In the genomic region with DNA sequence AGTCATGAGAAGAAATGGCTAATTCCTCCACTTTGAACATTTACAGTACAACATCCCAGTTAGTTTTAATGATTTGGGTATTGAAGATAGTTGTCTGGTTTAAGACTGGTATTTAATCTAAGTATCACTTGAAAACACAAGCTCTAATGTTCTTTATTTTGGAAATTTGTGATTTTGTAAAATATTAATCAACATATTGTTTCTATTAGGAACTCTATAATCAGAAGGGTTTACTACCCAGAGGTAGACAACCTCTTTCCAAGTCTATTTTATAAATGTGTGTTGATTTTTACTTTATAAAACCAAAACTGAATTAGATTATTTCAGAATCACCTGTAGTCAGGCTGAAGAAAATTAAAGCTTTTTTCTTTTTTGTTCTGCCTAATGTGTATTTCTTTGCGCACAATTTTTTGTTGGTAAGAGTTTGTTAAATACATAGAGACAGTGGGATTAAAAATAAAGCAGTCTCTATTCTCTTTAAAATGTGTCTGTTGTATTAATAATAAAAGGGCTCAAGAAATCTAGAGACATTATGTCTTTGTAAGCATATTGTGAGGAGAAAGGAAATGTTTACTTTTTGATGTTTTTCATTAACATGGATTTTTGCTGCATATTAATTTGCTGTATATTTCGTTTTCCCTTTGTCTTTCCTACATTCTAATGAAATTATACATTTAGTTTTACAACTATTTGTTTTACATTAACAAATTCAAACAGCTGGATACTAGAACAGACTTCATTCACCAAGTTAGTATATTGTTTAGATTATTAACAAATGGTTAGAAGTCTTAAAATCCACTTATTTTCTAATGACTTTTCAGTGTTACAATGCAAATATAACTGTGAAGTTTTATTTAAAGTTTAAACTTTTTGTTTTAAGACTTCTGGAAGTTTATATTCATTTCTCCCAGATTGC, we compare ENCODE assay signal across 15 cellular contexts. TPM values are rescaled to one million over a fixed set of nuclear protein-coding genes. Genes with fewer than 3 reads are reported as not detected.
DNase-seq lines count a peak whose midpoint lies in the region; ATAC-seq and TF ChIP-seq lines count a peak whose summit lies in the region.
"Had no signal": no experiment of that assay in that cellular context is flagged by ENCODE, and none has a peak within 500 bp of the region (broad histone marks: within the 10 kb centered on the region; RNA-seq: fewer than 3 reads in every experiment).

No MANE protein-coding gene starts in this region.

- H3F3A ChIP-seq in SK-N-SH (replicated peaks; ENCODE audit: insufficient read depth): peaks cover 44% of the 10 kb centered on the region
- H3F3A ChIP-seq in neural cell (ENCODE audit: insufficient read depth, low read length, poor library complexity, severe bottlenecking): no peaks in the 10 kb centered on the region

- H4K20me1 ChIP-seq in SK-N-SH (ENCODE audit: insufficient read depth) (peaks cover 11% of the 10 kb centered on the region), neural cell (ENCODE audit: insufficient read depth) (peaks cover 3% of the 10 kb centered on the region)

- H3K9me2 ChIP-seq in SK-N-SH (no peaks in the 10 kb centered on the region), neural cell (ENCODE audit: insufficient read depth, low read length) (no peaks in the 10 kb centered on the region)

- 86% methylated on average over 2 of the region's 2 CpGs for WGBS in SK-N-SH (ENCODE audit: low lambda C conversion rate)

- H2AFZ ChIP-seq in SK-N-SH (ENCODE audit: low read depth) (no peak overlapping the region), neural cell (ENCODE audit: low read depth, low read length) (no peak overlapping the region)
- H2AFZ ChIP-seq: hepatocyte had no signal

- peak overlapping the region; percentile 29; the same call in 1 of the 2 replicates for H3K9ac ChIP-seq in SK-N-SH
- no peak overlapping the region for H3K9ac ChIP-seq in neural cell (ENCODE audit: low read length)

- H3K4me2 ChIP-seq in SK-N-SH (peak overlapping the region; percentile 97), neural cell (ENCODE audit: low read length) (no peak overlapping the region)

- H3K4me3 ChIP-seq in SK-N-SH (ENCODE audit: low read depth in 2 of 2, low read length in 1 of 2) (peak overlapping the region in 1 of 2 experiments; percentile 78; a peak in 2 of 4 replicates), MG63 (peak overlapping the region; percentile 69), neural cell (ENCODE audit: low read length) (no peak overlapping the region)
- H3K4me3 ChIP-seq: mucosa of descending colon had no signal

- H3K9me3 ChIP-seq in SK-N-SH (no peaks in the 10 kb centered on the region), MG63 (no peaks in the 10 kb centered on the region), neural cell (ENCODE audit: low read length) (no peaks in the 10 kb centered on the region)
- H3K9me3 ChIP-seq: mucosa of descending colon, spleen had no signal

- CTCF ChIA-PET in SK-N-SH (lab: Yijun Ruan, JAX): interaction anchor here (0.8 to 2.7 kb wide), 6 partner anchors 10 to 141 kb away, joined by 3 to 13 read pairs (median 4); a partner anchor contains a TSS

- DNase-seq in SK-N-SH (no peak), MG63 (no peak), astrocyte of the hippocampus (ENCODE audit: low read depth, low spot score) (peak; percentile 5), OCI-M2 (lab: John Stamatoyannopoulos, UW; ENCODE audit: unreplicated experiment) (no peak), NCI-H82 (lab: John Stamatoyannopoulos, UW) (no peak)
- DNase-seq: activated gamma-delta T cell treated with Interleukin-2 at 50 U/mL for 16 hours, DMS79 treated with DMSO at 0.1 percent for 48 hours, NCI-H1694 treated with DMSO at 0.1 percent for 48 hours, spleen had no signal

- H3K79me2 ChIP-seq in SK-N-SH (ENCODE audit: insufficient read depth): peaks cover 62% of the 10 kb centered on the region
- no peaks in the 10 kb centered on the region for H3K79me2 ChIP-seq in neural cell (replicated peaks; ENCODE audit: insufficient read depth, low read length)

- no peak for ATAC-seq in SK-N-SH treated with all-trans-retinoic acid at 6 μM for 48 hours
- ATAC-seq in GM18870 (IDR thresholded peaks at IDR 0.05; ENCODE audit: unreplicated experiment): no peak
- ATAC-seq: mucosa of descending colon had no signal

- H3K27ac ChIP-seq in SK-N-SH (ENCODE audit: low read depth in 2 of 2, low read length in 1 of 2) (peak overlapping the region in 1 of 2 experiments; percentile 77; a peak in 2 of 4 replicates), neural cell (ENCODE audit: low read length) (no peak overlapping the region)
- H3K27ac ChIP-seq: 22Rv1, hepatocyte had no signal

- peaks cover 7 to 33% of the 10 kb centered on the region in 2 experiments; a peak in 3 of 4 replicates for H3K4me1 ChIP-seq in SK-N-SH (ENCODE audit: control insufficient read depth in 1 of 2, insufficient read depth in 2 of 2, low read depth in 1 of 2, low read length in 1 of 2)

- H3K27me3 ChIP-seq in SK-N-SH (ENCODE audit: insufficient read depth): no peaks in the 10 kb centered on the region
- H3K27me3 ChIP-seq in MG63: no peaks in the 10 kb centered on the region
- peaks cover 77% of the 10 kb centered on the region for H3K27me3 ChIP-seq in neural cell (ENCODE audit: insufficient read depth, low read depth, low read length)

- peaks cover 0 to 4% of the 10 kb centered on the region in 2 experiments for H3K36me3 ChIP-seq in SK-N-SH (replicated peaks in 1 of 2; ENCODE audit: control insufficient read depth in 1 of 2, insufficient read depth in 2 of 2, low read length in 1 of 2)
- no peaks in the 10 kb centered on the region for H3K36me3 ChIP-seq in MG63
- H3K36me3 ChIP-seq in neural cell (ENCODE audit: insufficient read depth, low read length): no peaks in the 10 kb centered on the region
- H3K36me3 ChIP-seq: spleen had no signal

- TF ChIP-seq CTCF in SK-N-SH (IDR thresholded peaks at IDR 0.05) (no peak), neural cell (IDR thresholded peaks at IDR 0.05; ENCODE audit: poor library complexity, severe bottlenecking) (no peak)

- POLR2A ChIA-PET in SK-N-SH (lab: Yijun Ruan, JAX): no interaction called here

- TF ChIP-seq EP300 in SK-N-SH (IDR thresholded peaks at IDR 0.05; ENCODE audit: borderline replicate concordance in 1 of 2, low read depth in 1 of 2, low read length in 1 of 2) (no peak), neural cell (conservative IDR thresholded peaks at IDR 0.05; ENCODE audit: poor library complexity, severe bottlenecking) (no peak)

- TF ChIP-seq RAD21 in SK-N-SH (IDR thresholded peaks at IDR 0.05; ENCODE audit: low read length) (no peak), neural cell (conservative IDR thresholded peaks at IDR 0.05) (no peak)

TF ChIP-seq in SK-N-SH, 30 proteins besides CTCF, POLR2A, EP300 and RAD21 (continues in another document):
- TF ChIP-seq TCF12 (IDR thresholded peaks at IDR 0.05) (no peak), YY1 (IDR thresholded peaks at IDR 0.05; ENCODE audit: low read depth) (no peak)

TF ChIP-seq in SK-N-SH treated with all-trans-retinoic acid at 6 μM for 48 hours, 23 proteins besides CTCF, POLR2A, EP300 and RAD21 (continues in another document):
- no peak for TF ChIP-seq RARB (CRISPR knock-in tag; IDR thresholded peaks at IDR 0.05)
- no peak for TF ChIP-seq ISL1 (CRISPR knock-in tag; IDR thresholded peaks at IDR 0.05)
- TF ChIP-seq, protein P1, sequence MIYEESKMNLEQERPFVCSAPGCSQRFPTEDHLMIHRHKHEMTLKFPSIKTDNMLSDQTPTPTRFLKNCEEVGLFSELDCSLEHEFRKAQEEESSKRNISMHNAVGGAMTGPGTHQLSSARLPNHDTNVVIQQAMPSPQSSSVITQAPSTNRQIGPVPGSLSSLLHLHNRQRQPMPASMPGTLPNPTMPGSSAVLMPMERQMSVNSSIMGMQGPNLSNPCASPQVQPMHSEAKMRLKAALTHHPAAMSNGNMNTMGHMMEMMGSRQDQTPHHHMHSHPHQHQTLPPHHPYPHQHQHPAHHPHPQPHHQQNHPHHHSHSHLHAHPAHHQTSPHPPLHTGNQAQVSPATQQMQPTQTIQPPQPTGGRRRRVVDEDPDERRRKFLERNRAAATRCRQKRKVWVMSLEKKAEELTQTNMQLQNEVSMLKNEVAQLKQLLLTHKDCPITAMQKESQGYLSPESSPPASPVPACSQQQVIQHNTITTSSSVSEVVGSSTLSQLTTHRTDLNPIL (CRISPR knock-in tag; IDR thresholded peaks at IDR 0.05; ENCODE audit: low read depth): no peak
- TF ChIP-seq ZNF565 (CRISPR knock-in tag; conservative IDR thresholded peaks at IDR 0.05; ENCODE audit: low read depth): no peak

TF ChIP-seq in neural cell, 6 proteins besides CTCF, POLR2A, EP300 and RAD21 (continues in another document):
- TF ChIP-seq POLR2AphosphoS5 (IDR thresholded peaks at IDR 0.05): peak; percentile 47

RNA-seq across cellular contexts. Expression of a gene that starts 3.8 kb away (rescaled TPM):
- polyA plus RNA-seq in SK-N-SH (2012; rRNA removed) (2.4 and 2.9 TPM in 2 replicates), neural cell (2.2 and 2.3 TPM in 2 replicates)
- 2.0 and 2.2 TPM in 2 replicates for polyA plus RNA-seq in SK-N-SH (2012; cell fraction: cytosol; rRNA removed)
- 2.8 and 2.9 TPM in 2 replicates for polyA plus RNA-seq in SK-N-SH (2012; cell fraction: nucleus; rRNA removed)
- total RNA-seq in MG63 (2014; rRNA removed; shearing (Covaris generic); ENCODE audit: low replicate concordance): 6.9 and 15.8 TPM in 2 replicates
- 6.3 and 8.3 TPM in 2 replicates for polyA minus RNA-seq in neural cell

RNA-seq across cellular contexts. Expression of a gene that starts 15.7 kb away (rescaled TPM):
- polyA plus RNA-seq in SK-N-SH (2012; rRNA removed): 0.72 and 0.99 TPM in 2 replicates
- polyA plus RNA-seq in SK-N-SH (2012; cell fraction: cytosol; rRNA removed): 0.98 and 1.1 TPM in 2 replicates
- polyA plus RNA-seq in SK-N-SH (2012; cell fraction: nucleus; rRNA removed): 1.8 and 3.3 TPM in 2 replicates
- 1.4 TPM in 2 replicates for total RNA-seq in MG63 (2014; rRNA removed; shearing (Covaris generic); ENCODE audit: low replicate concordance)
- polyA plus RNA-seq in neural cell: 2.9 and 4.4 TPM in 2 replicates
- 4.4 and 5.0 TPM in 2 replicates for polyA minus RNA-seq in neural cell
